Comparison of ENCODE assay signal across 8 cellular contexts in the genomic region with DNA sequence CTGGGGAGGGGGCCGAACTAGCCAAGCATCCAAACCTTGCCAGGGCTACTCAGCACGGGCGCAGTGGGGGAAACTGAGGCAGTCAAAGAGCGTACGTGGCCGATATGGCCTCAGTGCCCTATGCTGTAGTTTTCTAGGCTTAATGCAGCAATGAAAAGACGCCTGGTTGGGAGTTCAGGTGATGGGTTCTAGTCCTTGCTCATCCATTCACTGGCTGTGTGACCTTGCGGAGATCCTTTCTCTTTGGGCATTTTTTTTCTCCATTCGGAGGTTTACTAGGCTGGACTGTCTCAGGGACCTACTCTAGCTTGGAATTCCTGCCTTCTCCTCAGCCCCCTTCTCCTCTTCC. TPM values are rescaled to one million over a fixed set of nuclear protein-coding genes. Genes with fewer than 3 reads are reported as not detected.
A peak's percentile ranks its signal among the peaks of the same experiment; 100 is the strongest.
DNase-seq lines count a peak whose midpoint lies in the region; ATAC-seq and TF ChIP-seq lines count a peak whose summit lies in the region.

No MANE protein-coding gene starts in this region.

- H3K9me3 ChIP-seq in BE2C (no peaks in the 10 kb centered on the region), MG63 (no peaks in the 10 kb centered on the region)

- DNase-seq in BE2C, result no peak
- DNase-seq in MG63, result no peak
- DNase-seq in natural killer cell treated with Interleukin-12 subunit alpha and Interleukin-12 subunit beta and Interleukin-15 and Interleukin-18, amount 100 ng/mL, for 72 hours (ENCODE audit: low spot score), result no peak
- DNase-seq in NK-92 (lab: John Stamatoyannopoulos, UW; ENCODE audit: unreplicated experiment), result no peak
- no peak for DNase-seq in NCI-H510A (lab: John Stamatoyannopoulos, UW)
- no peak for DNase-seq in stimulated activated naive CD4-positive, alpha-beta T cell treated with Interleukin-2 at 50 U/mL for 16 hours (lab: John Stamatoyannopoulos, UW)

- H3K27me3 ChIP-seq in BE2C, result no peaks in the 10 kb centered on the region
- no peaks in the 10 kb centered on the region for H3K27me3 ChIP-seq in MG63

- H3K36me3 ChIP-seq in BE2C (peaks cover 7% of the 10 kb centered on the region; the same call in 1 of the 2 replicates), MG63 (peaks cover 2% of the 10 kb centered on the region; the same call in 1 of the 2 replicates)

- peak overlapping the region; percentile 99 for H3K4me3 ChIP-seq in BE2C (ENCODE audit: low read depth, low read length)
- peak overlapping the region; percentile 98 for H3K4me3 ChIP-seq in MG63

- H3K27ac Mint-ChIP-seq in dendritic cell treated with granulocyte-macrophage colony-stimulating factor and Interleukin-4, amounts not matched to agents 40 ng/mL and 50 ng/mL, for 4 days, result peak overlapping the region; percentile 97
- H3K27ac Mint-ChIP-seq in natural killer cell treated with Interleukin-12 subunit alpha and Interleukin-12 subunit beta and Interleukin-15 and Interleukin-18, amount 100 ng/mL, for 72 hours, result peak overlapping the region; percentile 68 to 87

- no peak for ATAC-seq in natural killer cell treated with Interleukin-12 subunit alpha and Interleukin-12 subunit beta and Interleukin-15 and Interleukin-18, amount 100 ng/mL, for 72 hours
- ATAC-seq in GM19467 (IDR thresholded peaks at IDR 0.05; ENCODE audit: unreplicated experiment), result no peak

- peaks cover 32% of the 10 kb centered on the region for H3K36me3 Mint-ChIP-seq in dendritic cell treated with granulocyte-macrophage colony-stimulating factor and Interleukin-4, amounts not matched to agents 40 ng/mL and 50 ng/mL, for 4 days (ENCODE audit: low read depth)
- no peaks in the 10 kb centered on the region for H3K36me3 Mint-ChIP-seq in natural killer cell treated with Interleukin-12 subunit alpha and Interleukin-12 subunit beta and Interleukin-15 and Interleukin-18, amount 100 ng/mL, for 72 hours

- peaks cover 51% of the 10 kb centered on the region for H3K4me1 Mint-ChIP-seq in dendritic cell treated with granulocyte-macrophage colony-stimulating factor and Interleukin-4, amounts not matched to agents 40 ng/mL and 50 ng/mL, for 4 days (ENCODE audit: low read depth)
- peaks cover 23 to 27% of the 10 kb centered on the region in 2 donors for H3K4me1 Mint-ChIP-seq in natural killer cell treated with Interleukin-12 subunit alpha and Interleukin-12 subunit beta and Interleukin-15 and Interleukin-18, amount 100 ng/mL, for 72 hours (ENCODE audit: low read depth in 2 of 2)

- intact Hi-C loops in dendritic cell treated with granulocyte-macrophage colony-stimulating factor and Interleukin-4, amounts not matched to agents 40 ng/mL and 50 ng/mL, for 4 days (cut with micrococcal nuclease), result loop anchor here (2.0 to 5.0 kb wide), 2 partner anchors 17 to 33 kb away; a partner anchor contains a TSS

- H3K9me3 Mint-ChIP-seq in dendritic cell treated with granulocyte-macrophage colony-stimulating factor and Interleukin-4, amounts not matched to agents 40 ng/mL and 50 ng/mL, for 4 days, result no peaks in the 10 kb centered on the region
- no peaks in the 10 kb centered on the region for H3K9me3 Mint-ChIP-seq in natural killer cell treated with Interleukin-12 subunit alpha and Interleukin-12 subunit beta and Interleukin-15 and Interleukin-18, amount 100 ng/mL, for 72 hours

- no peaks in the 10 kb centered on the region for H3K27me3 Mint-ChIP-seq in dendritic cell treated with granulocyte-macrophage colony-stimulating factor and Interleukin-4, amounts not matched to agents 40 ng/mL and 50 ng/mL, for 4 days
- H3K27me3 Mint-ChIP-seq in natural killer cell treated with Interleukin-12 subunit alpha and Interleukin-12 subunit beta and Interleukin-15 and Interleukin-18, amount 100 ng/mL, for 72 hours, result no peaks in the 10 kb centered on the region

- peak overlapping the region; percentile 94 for H3K4me3 Mint-ChIP-seq in dendritic cell treated with granulocyte-macrophage colony-stimulating factor and Interleukin-4, amounts not matched to agents 40 ng/mL and 50 ng/mL, for 4 days
- peak overlapping the region; percentile 94 for H3K4me3 Mint-ChIP-seq in natural killer cell treated with Interleukin-12 subunit alpha and Interleukin-12 subunit beta and Interleukin-15 and Interleukin-18, amount 100 ng/mL, for 72 hours

- no peak for TF ChIP-seq CTCF in BE2C (IDR thresholded peaks at IDR 0.05; ENCODE audit: low read depth, low read length)

- H3K4me1 ChIP-seq in BE2C, result peaks cover 7% of the 10 kb centered on the region

RNA-seq across cellular contexts. Expression of gene MTX1, which starts 0.9 kb away (rescaled TPM):
- polyA plus RNA-seq in BE2C (2012; ENCODE audit: insufficient read depth, insufficient read length, low read depth), result 149 TPM
- 97.2 and 100 TPM in 2 replicates for total RNA-seq in MG63 (2014; rRNA removed; shearing (Covaris generic); ENCODE audit: low replicate concordance)
- 10 to 100 TPM; 42.6 to 53.0 TPM for total RNA-seq in natural killer cell treated with Interleukin-12 subunit alpha and Interleukin-12 subunit beta and Interleukin-15 and Interleukin-18, amount 100 ng/mL, for 72 hours

RNA-seq across cellular contexts. Expression of gene THBS3, which starts 1.6 kb away (rescaled TPM):
- polyA plus RNA-seq in BE2C (2012; ENCODE audit: insufficient read depth, insufficient read length, low read depth), result 47.4 TPM
- 9.1 and 11.0 TPM in 2 replicates for total RNA-seq in MG63 (2014; rRNA removed; shearing (Covaris generic); ENCODE audit: low replicate concordance)
- 1 to 10 TPM; 4.1 to 9.4 TPM for total RNA-seq in natural killer cell treated with Interleukin-12 subunit alpha and Interleukin-12 subunit beta and Interleukin-15 and Interleukin-18, amount 100 ng/mL, for 72 hours

RNA-seq across cellular contexts. Expression of gene TRIM46, which starts 35.7 kb away (rescaled TPM):
- 25.0 TPM for polyA plus RNA-seq in BE2C (2012; ENCODE audit: insufficient read depth, insufficient read length, low read depth)
- total RNA-seq in MG63 (2014; rRNA removed; shearing (Covaris generic); ENCODE audit: low replicate concordance), result not detected in 2 replicates
- 1 to 10 TPM; 3.6 to 9.3 TPM for total RNA-seq in natural killer cell treated with Interleukin-12 subunit alpha and Interleukin-12 subunit beta and Interleukin-15 and Interleukin-18, amount 100 ng/mL, for 72 hours

RNA-seq across cellular contexts. Expression of gene KRTCAP2, which starts 36.2 kb away (rescaled TPM):
- 420 TPM for polyA plus RNA-seq in BE2C (2012; ENCODE audit: insufficient read depth, insufficient read length, low read depth)
- 220 and 236 TPM in 2 replicates for total RNA-seq in MG63 (2014; rRNA removed; shearing (Covaris generic); ENCODE audit: low replicate concordance)
- total RNA-seq in natural killer cell treated with Interleukin-12 subunit alpha and Interleukin-12 subunit beta and Interleukin-15 and Interleukin-18, amount 100 ng/mL, for 72 hours, result 100 to 1,000 TPM; 149 to 223 TPM

RNA-seq across cellular contexts. Expression of gene ENTREP3, which starts 45.9 kb away (rescaled TPM):
- polyA plus RNA-seq in BE2C (2012; ENCODE audit: insufficient read depth, insufficient read length, low read depth), result 59.3 TPM
- 7.7 and 9.2 TPM in 2 replicates for total RNA-seq in MG63 (2014; rRNA removed; shearing (Covaris generic); ENCODE audit: low replicate concordance)
- total RNA-seq in natural killer cell treated with Interleukin-12 subunit alpha and Interleukin-12 subunit beta and Interleukin-15 and Interleukin-18, amount 100 ng/mL, for 72 hours, result 10 to 100 TPM; 12.3 to 38.0 TPM
